In the genomic region with DNA sequence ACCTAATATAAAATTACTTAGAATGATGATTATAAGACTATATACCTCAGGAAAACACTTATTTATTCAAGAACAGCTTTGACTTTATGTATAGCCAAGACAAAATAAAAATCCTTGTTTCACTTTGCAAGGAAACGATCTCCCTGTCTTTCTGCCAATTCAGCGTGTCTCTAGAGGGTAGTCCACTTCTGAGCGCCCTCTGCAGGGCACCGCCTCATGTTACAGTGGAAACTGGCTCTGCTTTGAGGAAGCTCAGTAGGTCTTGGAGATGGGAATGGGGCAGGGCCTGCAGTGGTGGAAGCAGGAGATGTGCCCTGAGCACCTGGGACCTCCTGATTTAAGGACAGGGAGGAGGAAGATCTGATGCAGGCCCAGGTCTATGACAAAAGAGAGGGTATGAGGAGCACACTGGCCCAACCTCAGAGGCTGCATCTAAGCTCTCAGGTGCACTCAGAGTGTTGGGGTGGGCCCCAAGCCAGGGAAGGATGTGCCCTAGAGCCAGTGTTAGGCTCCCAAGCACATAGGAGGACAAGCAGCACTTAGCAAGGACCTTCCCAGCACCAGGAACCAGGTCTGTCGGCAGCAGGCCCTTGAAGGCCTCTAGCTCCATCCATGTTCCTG, we compare ENCODE assay signal across 8 cellular contexts.
A peak's percentile ranks its signal among the peaks of the same experiment; 100 is the strongest.
DNase-seq lines count a peak whose midpoint lies in the region; ATAC-seq and TF ChIP-seq lines count a peak whose summit lies in the region.

No MANE protein-coding gene starts in this region.

- POLR2A ChIA-PET in BJ (lab: Charles Lee), result interaction anchor here (0.5 to 0.6 kb wide), 2 partner anchors 395 kb away, joined by 3 read pairs; no protein-coding TSS in a partner anchor

- no peaks in the 10 kb centered on the region for H3K36me3 ChIP-seq in BJ (ENCODE audit: control insufficient read depth, insufficient read depth, low read length)
- H3K36me3 ChIP-seq in transverse colon, result no peaks in the 10 kb centered on the region

- ATAC-seq in HG02885 (IDR thresholded peaks at IDR 0.05; ENCODE audit: poor library complexity, unreplicated experiment) (peak; percentile 61), foreskin keratinocyte (peak; percentile 53)
- no peak for ATAC-seq in effector memory CD8-positive, alpha-beta T cell (replicated peaks)

- WGBS in transverse colon (ENCODE audit: low coverage in 1 of 2), 2 donors, result 20 to 40% methylated on average over 1 to 5 of the region's 5 CpGs

- TF ChIP-seq POLR2A in transverse colon (IDR thresholded peaks at IDR 0.05), result no peak

- H3K4me3 ChIP-seq in BJ (ENCODE audit: low read depth, low read length) (no peak overlapping the region), transverse colon (no peak overlapping the region)

- H3K4me1 ChIP-seq in foreskin keratinocyte (no peaks in the 10 kb centered on the region), transverse colon (no peaks in the 10 kb centered on the region)

- no peaks in the 10 kb centered on the region for H3K27me3 Mint-ChIP-seq in effector memory CD8-positive, alpha-beta T cell

- no peaks in the 10 kb centered on the region for H3K4me1 Mint-ChIP-seq in effector memory CD8-positive, alpha-beta T cell (ENCODE audit: low read depth in 2 of 2)

- intact Hi-C loops in transverse colon (cut with DNase I; ENCODE audit: low total_unique reads), result no loop called here

- no peaks in the 10 kb centered on the region for H3K9me3 ChIP-seq in transverse colon

- no peaks in the 10 kb centered on the region for H3K27me3 ChIP-seq in BJ (ENCODE audit: control insufficient read depth, insufficient read depth, low read length)
- H3K27me3 ChIP-seq in foreskin keratinocyte, result no peaks in the 10 kb centered on the region
- no peaks in the 10 kb centered on the region for H3K27me3 ChIP-seq in transverse colon

- DNase-seq in BJ (ENCODE audit: low read depth) (no peak), SHP77 (lab: John Stamatoyannopoulos, UW) (peak; percentile 16 to 42), foreskin keratinocyte (peak in 1 of 2 donors; percentile 34), transverse colon (peak; percentile 66), NCI-H1436 (lab: John Stamatoyannopoulos, UW) (no peak), NCI-H146 (lab: John Stamatoyannopoulos, UW) (no peak)
- DNase-seq in effector memory CD8-positive, alpha-beta T cell, result no peak

- TF ChIP-seq CTCF in BJ (IDR thresholded peaks at IDR 0.05; ENCODE audit: insufficient read depth, low read depth, low read length) (peak; percentile 62), foreskin keratinocyte (conservative IDR thresholded peaks at IDR 0.05) (peak; percentile 69), transverse colon (IDR thresholded peaks at IDR 0.05) (peak; percentile 30 to 53 (median 38))

- CTCF ChIA-PET in BJ (lab: Yijun Ruan, JAX), result interaction anchor here (1.0 to 1.5 kb wide), 5 partner anchors 8 to 1179 kb away, joined by 3 to 5 read pairs (median 4); no protein-coding TSS in a partner anchor

- no peak overlapping the region for H3K27ac Mint-ChIP-seq in effector memory CD8-positive, alpha-beta T cell

- no peak overlapping the region for H3K27ac ChIP-seq in foreskin keratinocyte
- no peak overlapping the region for H3K27ac ChIP-seq in transverse colon

- no peak for TF ChIP-seq EP300 in transverse colon (IDR thresholded peaks at IDR 0.05; ENCODE audit: low read depth)

- no peaks in the 10 kb centered on the region for H3K36me3 Mint-ChIP-seq in effector memory CD8-positive, alpha-beta T cell (ENCODE audit: insufficient read depth)

- no peak overlapping the region for H3K4me3 Mint-ChIP-seq in effector memory CD8-positive, alpha-beta T cell

- peaks cover 0 to 1% of the 10 kb centered on the region in 2 donors for H3K9me3 Mint-ChIP-seq in effector memory CD8-positive, alpha-beta T cell

- in situ Hi-C loops in transverse colon (cut with MboI; ENCODE audit: low pct_ligation_motif_present in 1 of 4, low pct_unique_long_range_greater_than_20kb in 1 of 4, low sequenced_read_pairs in 3 of 4), result no loop called here

Comparison
In these comparisons a context has a peak if more than half of its experiments do, and no peak if none do; other contexts are left out.
1. DNase-seq: peak in SHP77 (2 of 2) and transverse colon (single experiment); none in BJ (single experiment), NCI-H1436 (single experiment), effector memory CD8-positive, alpha-beta T cell (0 of 3) and NCI-H146 (single experiment).
2. Peak in every context shown above with its lines, with median percentiles within 50 percentile points of each other: CTCF ChIP-seq.